1 cellular context compared by ENCODE assay signal in the genomic region with DNA sequence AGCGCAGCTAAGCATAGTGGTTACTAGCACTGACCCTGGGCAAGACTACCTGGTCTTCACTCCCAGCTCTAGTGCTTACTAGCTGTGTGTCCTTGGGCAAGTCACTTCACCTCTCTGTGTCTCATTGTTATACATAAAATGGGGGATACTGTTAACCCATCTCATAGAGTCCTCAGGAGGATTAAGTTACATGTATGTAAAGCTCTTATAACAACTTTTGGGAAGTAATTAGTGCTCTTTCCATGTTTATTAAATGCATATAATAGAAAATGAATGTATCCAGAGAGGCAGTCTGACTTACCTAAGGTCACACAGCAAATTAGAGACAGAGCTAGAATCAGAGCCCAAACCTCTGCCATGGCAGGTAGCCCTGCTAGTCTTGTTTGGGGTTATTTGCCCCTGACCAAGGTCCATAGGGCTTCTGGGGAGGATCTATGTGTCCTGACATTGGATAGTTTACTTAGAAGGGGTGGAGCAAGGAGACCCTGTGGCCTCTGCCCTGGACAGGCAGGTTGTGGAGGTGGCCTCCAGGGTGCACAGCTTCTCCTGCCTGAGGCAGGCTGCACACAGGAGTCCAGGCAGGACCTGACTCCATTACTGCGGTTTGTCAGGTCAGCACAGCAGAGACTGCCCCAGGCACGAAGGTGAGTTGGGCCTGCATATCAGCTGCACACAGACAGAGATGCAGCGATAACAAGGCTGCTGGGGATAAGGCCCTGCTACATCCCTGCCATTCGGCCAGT.
TF ChIP-seq lines count a peak whose summit lies in the region.

No MANE protein-coding gene starts in this region.

TF ChIP-seq in K562, 482 proteins besides CTCF, POLR2A, EP300 and RAD21 (continued from another document and continues in another):
- TF ChIP-seq JUND (IDR thresholded peaks at IDR 0.05; ENCODE audit: borderline replicate concordance, low read depth, low read length) (peak; percentile 42; the same call in 1 of the 2 replicates), JUND (tag; IDR thresholded peaks at IDR 0.05; ENCODE audit: borderline replicate concordance, low read depth, low read length) (peak; percentile 24; the same call in 1 of the 3 replicates), ZNF507 (tag; conservative IDR thresholded peaks at IDR 0.05) (no peak), HDAC1 (IDR thresholded peaks at IDR 0.05) (peak in 1 of 2 experiments; percentile 33; a peak in 1 of 4 replicates), NFRKB (IDR thresholded peaks at IDR 0.05; ENCODE audit: low read depth) (no peak), CCNT2 (IDR thresholded peaks at IDR 0.05; ENCODE audit: borderline replicate concordance, extremely low read depth, insufficient read length, low read depth, low read length) (peak; percentile 66), E2F1 (CRISPR knock-in tag; IDR thresholded peaks at IDR 0.05) (no peak), SMARCA4 (IDR thresholded peaks at IDR 0.05) (peak; percentile 71), MECOM (CRISPR knock-in tag; IDR thresholded peaks at IDR 0.05) (no peak), EHMT2 (IDR thresholded peaks at IDR 0.05) (no peak), KDM5B (IDR thresholded peaks at IDR 0.05; ENCODE audit: insufficient replicate concordance, low read depth, low read length) (no peak), FOXJ2 (tag; IDR thresholded peaks at IDR 0.05) (no peak), MAFG (tag; conservative IDR thresholded peaks at IDR 0.05) (no peak), ELK3 (CRISPR knock-in tag; IDR thresholded peaks at IDR 0.05) (no peak), EP400 (IDR thresholded peaks at IDR 0.05) (no peak), HEY1 (CRISPR knock-in tag; IDR thresholded peaks at IDR 0.05; ENCODE audit: borderline replicate concordance) (no peak), ZEB2 (IDR thresholded peaks at IDR 0.05) (peak; percentile 95), MGA (IDR thresholded peaks at IDR 0.05) (no peak), ZNF655 (CRISPR knock-in tag; IDR thresholded peaks at IDR 0.05) (no peak), MEIS2 (IDR thresholded peaks at IDR 0.05; ENCODE audit: partially characterized antibody) (no peak), ZNF24 (IDR thresholded peaks at IDR 0.05) (no peak), HDAC8 (tag; IDR thresholded peaks at IDR 0.05) (no peak), PHF21A (IDR thresholded peaks at IDR 0.05; ENCODE audit: borderline replicate concordance, low read depth) (no peak), NR2F6 (CRISPR knock-in tag; IDR thresholded peaks at IDR 0.05) (no peak), ZFPM2 (CRISPR knock-in tag; IDR thresholded peaks at IDR 0.05) (no peak), KLF13 (tag; IDR thresholded peaks at IDR 0.05; ENCODE audit: borderline replicate concordance, low read depth) (no peak), POLR2G (IDR thresholded peaks at IDR 0.05; ENCODE audit: low read depth, low read length) (0 out of 2 replicates have a peak, but pooled peaks have one; percentile 23), CBX1 (IDR thresholded peaks at IDR 0.05; ENCODE audit: low read depth) (peak; percentile 28; the same call in 1 of the 2 replicates)
- TF ChIP-seq, protein P1, sequence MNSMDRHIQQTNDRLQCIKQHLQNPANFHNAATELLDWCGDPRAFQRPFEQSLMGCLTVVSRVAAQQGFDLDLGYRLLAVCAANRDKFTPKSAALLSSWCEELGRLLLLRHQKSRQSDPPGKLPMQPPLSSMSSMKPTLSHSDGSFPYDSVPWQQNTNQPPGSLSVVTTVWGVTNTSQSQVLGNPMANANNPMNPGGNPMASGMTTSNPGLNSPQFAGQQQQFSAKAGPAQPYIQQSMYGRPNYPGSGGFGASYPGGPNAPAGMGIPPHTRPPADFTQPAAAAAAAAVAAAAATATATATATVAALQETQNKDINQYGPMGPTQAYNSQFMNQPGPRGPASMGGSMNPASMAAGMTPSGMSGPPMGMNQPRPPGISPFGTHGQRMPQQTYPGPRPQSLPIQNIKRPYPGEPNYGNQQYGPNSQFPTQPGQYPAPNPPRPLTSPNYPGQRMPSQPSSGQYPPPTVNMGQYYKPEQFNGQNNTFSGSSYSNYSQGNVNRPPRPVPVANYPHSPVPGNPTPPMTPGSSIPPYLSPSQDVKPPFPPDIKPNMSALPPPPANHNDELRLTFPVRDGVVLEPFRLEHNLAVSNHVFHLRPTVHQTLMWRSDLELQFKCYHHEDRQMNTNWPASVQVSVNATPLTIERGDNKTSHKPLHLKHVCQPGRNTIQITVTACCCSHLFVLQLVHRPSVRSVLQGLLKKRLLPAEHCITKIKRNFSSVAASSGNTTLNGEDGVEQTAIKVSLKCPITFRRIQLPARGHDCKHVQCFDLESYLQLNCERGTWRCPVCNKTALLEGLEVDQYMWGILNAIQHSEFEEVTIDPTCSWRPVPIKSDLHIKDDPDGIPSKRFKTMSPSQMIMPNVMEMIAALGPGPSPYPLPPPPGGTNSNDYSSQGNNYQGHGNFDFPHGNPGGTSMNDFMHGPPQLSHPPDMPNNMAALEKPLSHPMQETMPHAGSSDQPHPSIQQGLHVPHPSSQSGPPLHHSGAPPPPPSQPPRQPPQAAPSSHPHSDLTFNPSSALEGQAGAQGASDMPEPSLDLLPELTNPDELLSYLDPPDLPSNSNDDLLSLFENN (IDR thresholded peaks at IDR 0.05; ENCODE audit: low read depth in 2 of 2, low read length in 2 of 2) = peak in 1 of 2 experiments; percentile 43; a peak in 1 of 4 replicates
- TF ChIP-seq, protein P2, sequence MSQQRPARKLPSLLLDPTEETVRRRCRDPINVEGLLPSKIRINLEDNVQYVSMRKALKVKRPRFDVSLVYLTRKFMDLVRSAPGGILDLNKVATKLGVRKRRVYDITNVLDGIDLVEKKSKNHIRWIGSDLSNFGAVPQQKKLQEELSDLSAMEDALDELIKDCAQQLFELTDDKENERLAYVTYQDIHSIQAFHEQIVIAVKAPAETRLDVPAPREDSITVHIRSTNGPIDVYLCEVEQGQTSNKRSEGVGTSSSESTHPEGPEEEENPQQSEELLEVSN (IDR thresholded peaks at IDR 0.05; ENCODE audit: borderline replicate concordance in 1 of 2, extremely low read depth in 1 of 2, insufficient read depth in 1 of 2, insufficient read length in 1 of 2, low read depth in 1 of 2, low read length in 1 of 2, poor library complexity in 1 of 2, severe bottlenecking in 1 of 2) = no peak
- TF ChIP-seq, protein P3, sequence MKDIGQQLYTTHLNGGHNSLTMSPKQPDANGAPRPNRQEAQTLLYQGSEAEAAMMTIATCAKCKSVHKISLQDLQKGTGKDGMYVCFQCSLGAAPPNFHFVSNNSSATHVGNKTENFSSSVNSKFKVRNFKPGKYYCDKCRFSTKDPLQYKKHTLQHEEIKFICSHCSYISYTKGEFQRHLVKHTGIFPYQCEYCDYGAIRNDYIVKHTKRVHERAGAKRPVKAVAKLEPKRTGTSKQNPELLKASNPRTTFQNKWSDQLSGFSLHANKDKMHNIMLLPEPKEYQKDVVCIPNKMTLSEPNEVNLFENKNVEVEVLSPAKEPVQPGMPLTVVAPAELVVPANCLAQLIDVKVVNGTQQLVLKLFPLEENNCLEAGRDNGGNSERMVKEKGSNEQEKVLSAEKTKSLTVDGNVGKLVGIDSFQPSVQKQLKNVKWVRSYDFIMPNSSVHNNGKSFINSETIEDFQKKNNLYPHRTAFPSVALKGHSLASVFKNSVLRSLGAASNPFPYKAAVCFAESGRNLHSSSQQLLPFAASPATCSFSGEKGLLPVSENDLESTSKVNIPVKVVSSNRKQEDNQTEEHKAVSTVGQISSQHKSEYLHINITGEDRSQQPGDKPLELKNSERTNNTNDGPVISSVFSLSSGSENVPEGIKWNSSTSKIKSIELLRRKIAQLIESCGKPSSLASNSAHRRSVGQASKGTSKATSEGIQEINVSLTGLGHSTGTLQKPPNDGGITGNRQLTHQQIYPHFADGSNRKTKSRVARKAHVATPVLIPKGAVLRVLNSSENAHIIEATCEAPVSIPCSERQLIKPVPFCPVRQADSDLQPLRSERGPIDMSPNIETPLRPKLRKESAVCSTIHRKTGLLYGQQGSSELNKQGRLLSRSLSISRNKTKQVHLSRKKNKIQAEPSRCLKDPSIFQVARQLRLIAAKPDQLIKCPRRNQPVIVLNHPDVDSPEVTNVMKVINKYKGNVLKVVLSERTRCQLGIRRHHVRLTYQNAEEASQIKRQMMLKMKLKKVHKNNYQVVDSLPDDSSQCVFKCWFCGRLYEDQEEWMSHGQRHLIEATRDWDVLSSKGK (CRISPR knock-in tag; IDR thresholded peaks at IDR 0.05) = no peak
